8 cellular contexts compared by ENCODE assay signal in genomic region chr10:102502029-102502336, GRCh38. TPM values are rescaled to one million over a fixed set of nuclear protein-coding genes. Genes with fewer than 3 reads are reported as not detected.
DNase-seq lines count a peak whose midpoint lies in the region; ATAC-seq, FAIRE-seq and TF ChIP-seq lines count a peak whose summit lies in the region.

No MANE protein-coding gene starts in this region.

- peaks cover 15 to 17% of the 10 kb centered on the region in 2 donors for H3K4me1 ChIP-seq in kidney (ENCODE audit: control insufficient read depth in 1 of 2, insufficient read depth in 1 of 2, low read depth in 1 of 2, low read length in 2 of 2)

- peak; percentile 65 for ATAC-seq in GM19043 (IDR thresholded peaks at IDR 0.05; ENCODE audit: low read depth, unreplicated experiment)
- ATAC-seq in HG03354 (IDR thresholded peaks at IDR 0.05; ENCODE audit: poor library complexity, severe bottlenecking, unreplicated experiment): peak; percentile 75
- ATAC-seq in activated CD4-positive, CD25-positive, alpha-beta regulatory T cell treated with anti-CD3 and anti-CD28 coated beads, Interleukin-2, amount 50 U/mL, for 24 hours: peak; percentile 77 to 81

- H3K36me3 ChIP-seq in kidney (ENCODE audit: control insufficient read depth in 1 of 2, insufficient read depth in 2 of 2, low read length in 2 of 2): no peaks in the 10 kb centered on the region

- FAIRE-seq in kidney (lab: Jason Lieb, UNC): peak; percentile 95

- H3K4me3 ChIP-seq in choroid plexus epithelial cell (ENCODE audit: low read depth, low read length) (peak overlapping the region; percentile 99), kidney (ENCODE audit: low read length in 2 of 2) (peak overlapping the region; percentile 95 to 100)

- peak overlapping the region; percentile 90 for H3K27ac ChIP-seq in kidney (ENCODE audit: low read depth in 2 of 2, low read length in 2 of 2)

- intact Hi-C loops in kidney (cut with DNase I): no loop called here

- DNase-seq in AG20443 (ENCODE audit: low spot score) (peak; percentile 98), NCI-H446 (lab: John Stamatoyannopoulos, UW) (peak; percentile 90 to 96), choroid plexus epithelial cell (ENCODE audit: low read depth) (peak; percentile 100), kidney (peak; percentile 99)
- peak; percentile 92 to 96 for DNase-seq in stimulated activated CD4-positive, alpha-beta T cell treated with anti-CD3 and anti-CD28 coated beads, Interleukin-15, amount 100 ng/mL, for 1 hour (ENCODE audit: low read depth in 1 of 2, low spot score in 1 of 2)

- TF ChIP-seq CTCF in choroid plexus epithelial cell (conservative IDR thresholded peaks at IDR 0.05; ENCODE audit: low read depth, low read length) (no peak), kidney (IDR thresholded peaks at IDR 0.05; ENCODE audit: borderline replicate concordance, extremely low read depth, insufficient read depth) (no peak)

- no peaks in the 10 kb centered on the region for H3K9me3 ChIP-seq in kidney (ENCODE audit: control insufficient read depth in 1 of 2, low read length in 2 of 2)

- peak overlapping the region; percentile 77 to 90 for H3K9ac ChIP-seq in kidney (ENCODE audit: low read length in 2 of 2)

RNA-seq across cellular contexts. Expression of gene ACTR1A, which starts 0.5 kb away (rescaled TPM):
- total RNA-seq in kidney: 74.2 TPM
- polyA plus RNA-seq in kidney (ENCODE audit: insufficient read depth, low read depth, low replicate concordance): 74.7 TPM

RNA-seq across cellular contexts. Expression of gene SUFU, which starts 1.8 kb away (rescaled TPM):
- 18.9 TPM for total RNA-seq in kidney
- 6.5 TPM for polyA plus RNA-seq in kidney (ENCODE audit: insufficient read depth, low read depth, low replicate concordance)

RNA-seq across cellular contexts. Expression of gene C10orf95, which starts 50.6 kb away (rescaled TPM):
- total RNA-seq in kidney: 2.7 TPM
- 0.62 TPM for polyA plus RNA-seq in kidney (ENCODE audit: insufficient read depth, low read depth, low replicate concordance)

Comparison
In these comparisons a context has a peak if more than half of its experiments do, and no peak if none do; other contexts are left out.
1. Peak in every context shown above with its lines: DNase-seq, ATAC-seq, H3K4me3 ChIP-seq and H3K27ac ChIP-seq.